In the genomic region with DNA sequence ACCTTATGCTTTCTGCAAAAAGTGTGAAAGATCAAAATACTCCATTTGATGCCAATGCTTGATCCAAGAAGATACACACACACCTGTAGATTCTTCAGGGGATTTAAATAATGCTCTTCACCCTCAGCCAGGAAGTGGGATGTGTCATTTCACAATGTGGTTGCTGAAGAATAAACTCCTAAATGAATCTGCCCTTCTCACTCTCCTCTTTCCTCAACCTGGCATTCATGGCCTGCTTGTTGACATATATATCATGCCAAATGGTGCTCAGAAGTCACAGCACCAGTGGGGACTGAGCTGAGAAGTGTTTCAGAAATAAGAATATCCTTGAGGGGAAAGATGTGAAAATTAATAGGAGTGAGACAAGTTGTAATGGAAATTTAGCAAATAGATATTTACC, we compare ENCODE assay signal across 21 cellular contexts.
DNase-seq lines count a peak whose midpoint lies in the region; ATAC-seq and TF ChIP-seq lines count a peak whose summit lies in the region.
"Had no signal": no experiment of that assay in that cellular context is flagged by ENCODE, and none has a peak within 500 bp of the region (broad histone marks: within the 10 kb centered on the region; RNA-seq: fewer than 3 reads in every experiment).

No MANE protein-coding gene starts in this region.

- no peaks in the 10 kb centered on the region for H3K36me3 ChIP-seq in suprapubic skin
- H3K36me3 ChIP-seq in Karpas-422 (ENCODE audit: insufficient read depth, low read length): no peaks in the 10 kb centered on the region

- H4K20me1 ChIP-seq in Karpas-422 (ENCODE audit: insufficient read depth, low read depth, low read length): no peaks in the 10 kb centered on the region

- no peak for TF ChIP-seq EP300 in suprapubic skin (IDR thresholded peaks at IDR 0.05)

- H3K9me2 ChIP-seq in Karpas-422 (replicated peaks; ENCODE audit: insufficient read depth, low read length): no peaks in the 10 kb centered on the region

- H3K4me3 ChIP-seq in GM12865 (ENCODE audit: low read depth, low read length) (no peak overlapping the region), suprapubic skin (no peak overlapping the region), right cardiac atrium (ENCODE audit: low read length) (no peak overlapping the region), Karpas-422 (ENCODE audit: low read length) (no peak overlapping the region)
- H3K4me3 ChIP-seq: SK-N-MC had no signal

- DNase-seq in GM12865 (ENCODE audit: low read depth) (peak; percentile 41), HT1080 (ENCODE audit: low read depth) (peak; percentile 30), suprapubic skin (ENCODE audit: low spot score in 2 of 2) (no peak), right cardiac atrium (no peak), Karpas-422 (no peak)
- DNase-seq: Caco-2; CD4-positive, CD25-positive, alpha-beta regulatory T cell; DMS153; KG1; NCI-H1436; NCI-H2029; NCI-H2171 treated with DMSO at 0.1 percent for 48 hours; NCI-H82 had no signal

- H3K27me3 ChIP-seq in suprapubic skin (no peaks in the 10 kb centered on the region), right cardiac atrium (ENCODE audit: control insufficient read depth, insufficient read depth) (no peaks in the 10 kb centered on the region), Karpas-422 (ENCODE audit: low read length) (no peaks in the 10 kb centered on the region)

- TF ChIP-seq POLR2A in suprapubic skin (IDR thresholded peaks at IDR 0.05): no peak

- no peaks in the 10 kb centered on the region for H3K79me2 ChIP-seq in Karpas-422 (ENCODE audit: low read length)

- H3K27ac ChIP-seq in suprapubic skin (no peak overlapping the region), right cardiac atrium (ENCODE audit: low read length) (no peak overlapping the region), Karpas-422 (ENCODE audit: low read length) (no peak overlapping the region)
- H3K27ac ChIP-seq: 22Rv1, SK-N-MC had no signal

- H3K4me1 ChIP-seq in suprapubic skin (peaks cover 10% of the 10 kb centered on the region), right cardiac atrium (ENCODE audit: control insufficient read depth, insufficient read depth, low read length) (no peaks in the 10 kb centered on the region), Karpas-422 (ENCODE audit: low read length) (no peaks in the 10 kb centered on the region)
- H3K4me1 ChIP-seq: Caco-2 had no signal

- intact Hi-C loops in right cardiac atrium (cut with DNase I): no loop called here

- H3K4me2 ChIP-seq in Karpas-422 (ENCODE audit: low read depth, low read length, poor library complexity, severe bottlenecking): no peak overlapping the region

- no peak for TF ChIP-seq CTCF in GM12865 (IDR thresholded peaks at IDR 0.05; ENCODE audit: insufficient read depth, low read depth, low read length, missing control alignments)
- TF ChIP-seq CTCF in suprapubic skin (IDR thresholded peaks at IDR 0.05): no peak

- no peak overlapping the region for H2AFZ ChIP-seq in Karpas-422 (ENCODE audit: low read length)

- ATAC-seq in GM18909 (IDR thresholded peaks at IDR 0.05; ENCODE audit: poor library complexity, unreplicated experiment) (peak; percentile 25), HG02610 (IDR thresholded peaks at IDR 0.05; ENCODE audit: unreplicated experiment) (peak; percentile 36), right cardiac atrium (no peak), GM18519 (IDR thresholded peaks at IDR 0.05; ENCODE audit: low FRiP score, unreplicated experiment) (no peak)
- ATAC-seq: HepG2, Panc1, Right ventricle myocardium inferior had no signal

- H3K9ac ChIP-seq in Karpas-422 (ENCODE audit: low read length): no peak overlapping the region

- H3K9me3 ChIP-seq in suprapubic skin (no peaks in the 10 kb centered on the region), right cardiac atrium (ENCODE audit: control insufficient read depth, low read length) (no peaks in the 10 kb centered on the region), Karpas-422 (ENCODE audit: low read length) (no peaks in the 10 kb centered on the region)
- H3K9me3 ChIP-seq: Caco-2 had no signal

Comparison
In these comparisons a context has a peak if more than half of its experiments do, and no peak if none do; other contexts are left out.
1. DNase-seq: peak in GM12865 (single experiment) and HT1080 (single experiment); none in suprapubic skin (0 of 2), right cardiac atrium (0 of 3) and Karpas-422 (single experiment).
2. ATAC-seq: peak in GM18909 (single experiment) and HG02610 (single experiment); none in right cardiac atrium (0 of 2) and GM18519 (single experiment).